ENCODE assay signal across 7 cellular contexts in genomic region chr2:231460862-231461240, GRCh38. TPM values are rescaled to one million over a fixed set of nuclear protein-coding genes. Genes with fewer than 3 reads are reported as not detected.
DNase-seq lines count a peak whose midpoint lies in the region; ATAC-seq and TF ChIP-seq lines count a peak whose summit lies in the region.
"Not testable (repeated sequence)": the region's sequence is repeated elsewhere in the genome, so short reads cannot be mapped to it uniquely, and the experiment has no call there.

No MANE protein-coding gene starts in this region.

- H3K9me3 Mint-ChIP-seq in Calu3 (ENCODE audit: low read depth, unreplicated experiment); activated CD4-positive, alpha-beta memory T cell treated with anti-CD3 and anti-CD28 coated beads for 36 hours; activated T-helper 1 cell treated with anti-CD3 and anti-CD28 coated beads, Interleukin-12 subunit alpha, Interleukin-12 subunit beta, Interleukin-2, Interleukin-4 antibody, amounts not matched to agents 30 ng/mL and 10 ng/mL and 1 ng/mL, durations not matched to agents 14 hours and 24 hours and 36 hours; activated naive CD8-positive, alpha-beta T cell treated with anti-CD3 and anti-CD28 coated beads, Interleukin-2, amount 10 ng/mL, durations not matched to agents 7 days and 5 days; immature natural killer cell: not testable (repeated sequence)

- not testable (repeated sequence) for TF ChIP-seq POLR2A in NB4 (IDR thresholded peaks at IDR 0.05; ENCODE audit: extremely low read depth, insufficient read length)

- peak overlapping the region; percentile 99 for H3K4me3 ChIP-seq in NB4 (ENCODE audit: low read depth, low read length)

- H3K27me3 Mint-ChIP-seq in Calu3 (ENCODE audit: unreplicated experiment): peaks cover 16% of the 10 kb centered on the region
- H3K27me3 Mint-ChIP-seq in activated CD4-positive, alpha-beta memory T cell treated with anti-CD3 and anti-CD28 coated beads for 36 hours; activated T-helper 1 cell treated with anti-CD3 and anti-CD28 coated beads, Interleukin-12 subunit alpha, Interleukin-12 subunit beta, Interleukin-2, Interleukin-4 antibody, amounts not matched to agents 30 ng/mL and 10 ng/mL and 1 ng/mL, durations not matched to agents 14 hours and 24 hours and 36 hours (ENCODE audit: insufficient read depth); activated naive CD8-positive, alpha-beta T cell treated with anti-CD3 and anti-CD28 coated beads, Interleukin-2, amount 10 ng/mL, durations not matched to agents 7 days and 5 days: not testable (repeated sequence)
- peaks cover 10 to 26% (median 26%) of the 10 kb centered on the region in 3 donors for H3K27me3 Mint-ChIP-seq in immature natural killer cell (ENCODE audit: low read depth in 3 of 3)

- CTCF ChIA-PET in Calu3 (lab: Charles Lee): not testable (repeated sequence)
- CTCF ChIA-PET in activated CD4-positive, alpha-beta memory T cell treated with anti-CD3 and anti-CD28 coated beads for 36 hours (lab: Charles Lee): interaction anchor here (1.2 kb wide), 1 partner anchor 22 kb away, joined by 3 read pairs; no protein-coding TSS in a partner anchor

- H3K36me3 Mint-ChIP-seq in Calu3 (ENCODE audit: insufficient read depth, unreplicated experiment) (peaks cover 94% of the 10 kb centered on the region), immature natural killer cell (peaks cover 55 to 67% (median 65%) of the 10 kb centered on the region in 3 donors)
- peaks cover 76% of the 10 kb centered on the region for H3K36me3 Mint-ChIP-seq in activated CD4-positive, alpha-beta memory T cell treated with anti-CD3 and anti-CD28 coated beads for 36 hours
- H3K36me3 Mint-ChIP-seq in activated T-helper 1 cell treated with anti-CD3 and anti-CD28 coated beads, Interleukin-12 subunit alpha, Interleukin-12 subunit beta, Interleukin-2, Interleukin-4 antibody, amounts not matched to agents 30 ng/mL and 10 ng/mL and 1 ng/mL, durations not matched to agents 14 hours and 24 hours and 36 hours (ENCODE audit: low read depth): peaks cover 69% of the 10 kb centered on the region
- H3K36me3 Mint-ChIP-seq in activated naive CD8-positive, alpha-beta T cell treated with anti-CD3 and anti-CD28 coated beads, Interleukin-2, amount 10 ng/mL, durations not matched to agents 7 days and 5 days: peaks cover 52% of the 10 kb centered on the region

- H3K27ac Mint-ChIP-seq in Calu3 (ENCODE audit: unreplicated experiment) (peak overlapping the region; percentile 43), immature natural killer cell (peak overlapping the region; percentile 61 to 82 (median 74))
- H3K27ac Mint-ChIP-seq in activated CD4-positive, alpha-beta memory T cell treated with anti-CD3 and anti-CD28 coated beads for 36 hours: peak overlapping the region; percentile 68
- peak overlapping the region; percentile 81 for H3K27ac Mint-ChIP-seq in activated T-helper 1 cell treated with anti-CD3 and anti-CD28 coated beads, Interleukin-12 subunit alpha, Interleukin-12 subunit beta, Interleukin-2, Interleukin-4 antibody, amounts not matched to agents 30 ng/mL and 10 ng/mL and 1 ng/mL, durations not matched to agents 14 hours and 24 hours and 36 hours
- peak overlapping the region; percentile 57 for H3K27ac Mint-ChIP-seq in activated naive CD8-positive, alpha-beta T cell treated with anti-CD3 and anti-CD28 coated beads, Interleukin-2, amount 10 ng/mL, durations not matched to agents 7 days and 5 days

- intact Hi-C loops in Calu3 (cut with micrococcal nuclease; ENCODE audit: unreplicated experiment); sciatic nerve (cut with DNase I): not testable (repeated sequence)
- intact Hi-C loops in activated CD4-positive, alpha-beta memory T cell treated with anti-CD3 and anti-CD28 coated beads for 36 hours (cut with micrococcal nuclease): loop anchor here (5.0 kb wide), 1 partner anchor 554 kb away; no protein-coding TSS in a partner anchor
- intact Hi-C loops in activated T-helper 1 cell treated with anti-CD3 and anti-CD28 coated beads, Interleukin-12 subunit alpha, Interleukin-12 subunit beta, Interleukin-2, Interleukin-4 antibody, amounts not matched to agents 30 ng/mL and 10 ng/mL and 1 ng/mL, durations not matched to agents 14 hours and 24 hours and 36 hours (cut with micrococcal nuclease): loop anchor here (5.0 to 10.0 kb wide), 3 partner anchors 201 to 1536 kb away; partner anchors contain the start of genes DIS3L2, FBXO36 and TRIP12

- POLR2A ChIA-PET in activated CD4-positive, alpha-beta memory T cell treated with anti-CD3 and anti-CD28 coated beads for 36 hours (lab: Charles Lee): interaction anchor here (1.3 to 1.5 kb wide), 2 partner anchors 234 to 249 kb away, joined by 3 to 4 read pairs; no protein-coding TSS in a partner anchor
- POLR2A ChIA-PET in activated naive CD8-positive, alpha-beta T cell treated with anti-CD3 and anti-CD28 coated beads, Interleukin-2, amount 10 ng/mL, durations not matched to agents 7 days and 5 days (lab: Charles Lee): interaction anchor here (0.6 to 0.7 kb wide), 3 partner anchors 19 to 1143 kb away, joined by 3 to 5 read pairs (median 5); no protein-coding TSS in a partner anchor

- not testable (repeated sequence) for TF ChIP-seq CTCF in Calu3 (IDR thresholded peaks at IDR 0.05; ENCODE audit: unreplicated experiment); NB4 (IDR thresholded peaks at IDR 0.05; ENCODE audit: low read depth, low read length)

- not testable (repeated sequence) for DNase-seq in Calu3; NB4 (ENCODE audit: low read depth); activated CD4-positive, alpha-beta memory T cell treated with anti-CD3 and anti-CD28 coated beads for 36 hours; activated T-helper 1 cell treated with anti-CD3 and anti-CD28 coated beads, Interleukin-12 subunit alpha, Interleukin-12 subunit beta, Interleukin-2, Interleukin-4 antibody, amounts not matched to agents 30 ng/mL and 10 ng/mL and 1 ng/mL, durations not matched to agents 14 hours and 24 hours and 36 hours (ENCODE audit: low spot score); activated naive CD8-positive, alpha-beta T cell treated with anti-CD3 and anti-CD28 coated beads, Interleukin-2, amount 10 ng/mL, durations not matched to agents 7 days and 5 days; immature natural killer cell
- DNase-seq in sciatic nerve (ENCODE audit: low spot score): peak; percentile 17

- H3K4me1 Mint-ChIP-seq in Calu3 (ENCODE audit: low read depth, unreplicated experiment): peaks cover 46% of the 10 kb centered on the region
- H3K4me1 Mint-ChIP-seq in activated CD4-positive, alpha-beta memory T cell treated with anti-CD3 and anti-CD28 coated beads for 36 hours (ENCODE audit: low read depth): peaks cover 65% of the 10 kb centered on the region
- peaks cover 57% of the 10 kb centered on the region for H3K4me1 Mint-ChIP-seq in activated T-helper 1 cell treated with anti-CD3 and anti-CD28 coated beads, Interleukin-12 subunit alpha, Interleukin-12 subunit beta, Interleukin-2, Interleukin-4 antibody, amounts not matched to agents 30 ng/mL and 10 ng/mL and 1 ng/mL, durations not matched to agents 14 hours and 24 hours and 36 hours (ENCODE audit: low read depth)
- peaks cover 45% of the 10 kb centered on the region for H3K4me1 Mint-ChIP-seq in activated naive CD8-positive, alpha-beta T cell treated with anti-CD3 and anti-CD28 coated beads, Interleukin-2, amount 10 ng/mL, durations not matched to agents 7 days and 5 days
- peaks cover 47 to 73% of the 10 kb centered on the region in 2 donors for H3K4me1 Mint-ChIP-seq in immature natural killer cell

- not testable (repeated sequence) for BruUV-seq in Calu3 (replicated peaks; lab: Mats Ljungman, UMichigan)

- H3K4me3 Mint-ChIP-seq in Calu3 (ENCODE audit: low read depth, unreplicated experiment) (peak overlapping the region; percentile 23), immature natural killer cell (peak overlapping the region in 3 of 5 donors; percentile 15 to 56 (median 21))
- peak overlapping the region; percentile 24 for H3K4me3 Mint-ChIP-seq in activated CD4-positive, alpha-beta memory T cell treated with anti-CD3 and anti-CD28 coated beads for 36 hours
- H3K4me3 Mint-ChIP-seq in activated T-helper 1 cell treated with anti-CD3 and anti-CD28 coated beads, Interleukin-12 subunit alpha, Interleukin-12 subunit beta, Interleukin-2, Interleukin-4 antibody, amounts not matched to agents 30 ng/mL and 10 ng/mL and 1 ng/mL, durations not matched to agents 14 hours and 24 hours and 36 hours: peak overlapping the region; percentile 65
- peak overlapping the region; percentile 62 for H3K4me3 Mint-ChIP-seq in activated naive CD8-positive, alpha-beta T cell treated with anti-CD3 and anti-CD28 coated beads, Interleukin-2, amount 10 ng/mL, durations not matched to agents 7 days and 5 days

- ATAC-seq in activated naive CD8-positive, alpha-beta T cell treated with anti-CD3 and anti-CD28 coated beads, Interleukin-2, amount 10 ng/mL, durations not matched to agents 7 days and 5 days (ENCODE audit: low read depth); sciatic nerve: not testable (repeated sequence)

RNA-seq across cellular contexts. Expression of gene NCL, which starts 3.4 kb away (rescaled TPM):
- total RNA-seq in Calu3 (2022) (694 and 719 TPM in 2 replicates), sciatic nerve (393 TPM)
- 100 to 1,000 TPM; 902 to 918 TPM for total RNA-seq in activated CD4-positive, alpha-beta memory T cell treated with anti-CD3 and anti-CD28 coated beads for 36 hours
- total RNA-seq in activated T-helper 1 cell treated with anti-CD3 and anti-CD28 coated beads, Interleukin-12 subunit alpha, Interleukin-12 subunit beta, Interleukin-2, Interleukin-4 antibody, amounts not matched to agents 30 ng/mL and 10 ng/mL and 1 ng/mL, durations not matched to agents 14 hours and 24 hours and 36 hours: 1,388 and 1,421 TPM in 2 replicates
- total RNA-seq in activated naive CD8-positive, alpha-beta T cell treated with anti-CD3 and anti-CD28 coated beads, Interleukin-2, amount 10 ng/mL, durations not matched to agents 7 days and 5 days: 100 to 1,000 TPM; 461 to 462 TPM
- polyA plus RNA-seq in immature natural killer cell: 100 to 1,000 TPM; 110 to 602 (median 239) TPM
